Comparison of ENCODE assay signal across 13 cellular contexts in genomic region chr12:89864419-89864818, GRCh38.
A peak's percentile ranks its signal among the peaks of the same experiment; 100 is the strongest.
DNase-seq lines count a peak whose midpoint lies in the region; ATAC-seq and TF ChIP-seq lines count a peak whose summit lies in the region.
"Had no signal": no experiment of that assay in that cellular context is flagged by ENCODE, and none has a peak within 500 bp of the region (broad histone marks: within the 10 kb centered on the region; RNA-seq: fewer than 3 reads in every experiment).

No MANE protein-coding gene starts in this region.

- intact Hi-C loops in naive thymus-derived CD4-positive, alpha-beta T cell (cut with micrococcal nuclease) = loop anchor here (5.0 to 10.0 kb wide), 9 partner anchors 37 to 1722 kb away; partner anchors contain the start of genes DUSP6 (in 2 of the 2), CEP290 (in 1 of the 2) and TMTC3 (in 1 of the 2)

- CTCF ChIA-PET in naive thymus-derived CD4-positive, alpha-beta T cell (lab: Charles Lee) = interaction anchor here (1.0 kb wide), 1 partner anchor 9 kb away, joined by 3 read pairs; no protein-coding TSS in a partner anchor

- H3K79me2 ChIP-seq in MM.1S (ENCODE audit: low read length) = no peaks in the 10 kb centered on the region

- H3K4me2 ChIP-seq in MM.1S (ENCODE audit: low read depth, low read length) = no peak overlapping the region

- H3K4me3 Mint-ChIP-seq in activated naive CD8-positive, alpha-beta T cell treated with anti-CD3 and anti-CD28 coated beads, Interleukin-2, amount 10 ng/mL, durations not matched to agents 7 days and 5 days = no peak overlapping the region
- peak overlapping the region; percentile 3 to 85 (median 55) for H3K4me3 Mint-ChIP-seq in naive thymus-derived CD4-positive, alpha-beta T cell
- H3K4me3 Mint-ChIP-seq: endodermal cell had no signal

- TF ChIP-seq CTCF in MM.1S (IDR thresholded peaks at IDR 0.05; ENCODE audit: low read length) = no peak

- H3K9me2 ChIP-seq in MM.1S (replicated peaks; ENCODE audit: insufficient read depth, low read length) = no peaks in the 10 kb centered on the region

- H3K27ac Mint-ChIP-seq in activated naive CD8-positive, alpha-beta T cell treated with anti-CD3 and anti-CD28 coated beads, Interleukin-2, amount 10 ng/mL, durations not matched to agents 7 days and 5 days = peak overlapping the region; percentile 51
- H3K27ac Mint-ChIP-seq in naive thymus-derived CD4-positive, alpha-beta T cell = peak overlapping the region; percentile 85 to 99 (median 97)
- H3K27ac Mint-ChIP-seq: endodermal cell had no signal

- ATAC-seq in activated naive CD8-positive, alpha-beta T cell treated with anti-CD3 and anti-CD28 coated beads, Interleukin-2, amount 10 ng/mL, durations not matched to agents 7 days and 5 days (ENCODE audit: low read depth) = no peak
- no peak for ATAC-seq in naive thymus-derived CD4-positive, alpha-beta T cell
- ATAC-seq in esophagus mucosa = no peak
- ATAC-seq: Right ventricle myocardium inferior had no signal

- H3K9ac ChIP-seq in MM.1S (ENCODE audit: low read length) = no peak overlapping the region; the same call in 1 of the 2 replicates

- no peaks in the 10 kb centered on the region for H3K27me3 ChIP-seq in MM.1S (replicated peaks; ENCODE audit: insufficient read depth, low read length)
- no peaks in the 10 kb centered on the region for H3K27me3 ChIP-seq in naive thymus-derived CD4-positive, alpha-beta T cell (ENCODE audit: control insufficient read depth in 2 of 2, insufficient read depth in 2 of 2, low read length in 2 of 2)
- H3K27me3 ChIP-seq: brain microvascular endothelial cell had no signal

- peaks cover 6% of the 10 kb centered on the region for H3K9me3 Mint-ChIP-seq in activated naive CD8-positive, alpha-beta T cell treated with anti-CD3 and anti-CD28 coated beads, Interleukin-2, amount 10 ng/mL, durations not matched to agents 7 days and 5 days
- peaks cover 0 to 20% (median 4%) of the 10 kb centered on the region in 11 donors for H3K9me3 Mint-ChIP-seq in naive thymus-derived CD4-positive, alpha-beta T cell

- peaks cover 16% of the 10 kb centered on the region for H3K36me3 Mint-ChIP-seq in activated naive CD8-positive, alpha-beta T cell treated with anti-CD3 and anti-CD28 coated beads, Interleukin-2, amount 10 ng/mL, durations not matched to agents 7 days and 5 days
- peaks cover 0 to 28% (median 0%) of the 10 kb centered on the region in 5 donors for H3K36me3 Mint-ChIP-seq in naive thymus-derived CD4-positive, alpha-beta T cell

- no peaks in the 10 kb centered on the region for H3K27me3 Mint-ChIP-seq in activated naive CD8-positive, alpha-beta T cell treated with anti-CD3 and anti-CD28 coated beads, Interleukin-2, amount 10 ng/mL, durations not matched to agents 7 days and 5 days
- no peaks in the 10 kb centered on the region for H3K27me3 Mint-ChIP-seq in naive thymus-derived CD4-positive, alpha-beta T cell

- peak overlapping the region; percentile 75; the same call in 1 of the 2 replicates for H3K27ac ChIP-seq in MM.1S (ENCODE audit: low read length)
- H3K27ac ChIP-seq in naive thymus-derived CD4-positive, alpha-beta T cell (ENCODE audit: low read depth, low read length) = peak overlapping the region; percentile 87
- H3K27ac ChIP-seq: 22Rv1, brain microvascular endothelial cell had no signal

- H3K4me1 Mint-ChIP-seq in activated naive CD8-positive, alpha-beta T cell treated with anti-CD3 and anti-CD28 coated beads, Interleukin-2, amount 10 ng/mL, durations not matched to agents 7 days and 5 days = peaks cover 29% of the 10 kb centered on the region
- H3K4me1 Mint-ChIP-seq in naive thymus-derived CD4-positive, alpha-beta T cell = peaks cover 32 to 57% (median 36%) of the 10 kb centered on the region in 7 donors

- no peak overlapping the region for H2AFZ ChIP-seq in MM.1S (ENCODE audit: low read length)

- H3K36me3 ChIP-seq in MM.1S (replicated peaks; ENCODE audit: insufficient read depth, low read length) = no peaks in the 10 kb centered on the region
- H3K36me3 ChIP-seq in naive thymus-derived CD4-positive, alpha-beta T cell (ENCODE audit: control insufficient read depth in 2 of 3, insufficient read depth in 3 of 3, low read length in 3 of 3) = no peaks in the 10 kb centered on the region
- H3K36me3 ChIP-seq: brain microvascular endothelial cell had no signal

- H3K9me3 ChIP-seq in MM.1S (replicated peaks; ENCODE audit: insufficient read depth, low read length) = no peaks in the 10 kb centered on the region
- no peaks in the 10 kb centered on the region for H3K9me3 ChIP-seq in naive thymus-derived CD4-positive, alpha-beta T cell (ENCODE audit: control insufficient read depth in 2 of 3, low read length in 3 of 3)

- peaks cover 4% of the 10 kb centered on the region; the same call in 1 of the 2 replicates for H3F3A ChIP-seq in MM.1S (ENCODE audit: insufficient read depth, low read length)

- DNase-seq in DMS153 (lab: John Stamatoyannopoulos, UW) (peak; percentile 11), DMS153 treated with DMSO at 0.1 percent for 48 hours (lab: John Stamatoyannopoulos, UW; ENCODE audit: unreplicated experiment) (no peak), MM.1S (no peak), NCI-H1092 treated with DMSO at 0.1 percent for 48 hours (lab: John Stamatoyannopoulos, UW) (no peak), NCI-H1105 (lab: John Stamatoyannopoulos, UW) (no peak)
- DNase-seq in activated naive CD8-positive, alpha-beta T cell treated with anti-CD3 and anti-CD28 coated beads, Interleukin-2, amount 10 ng/mL, durations not matched to agents 7 days and 5 days = no peak
- no peak for DNase-seq in naive thymus-derived CD4-positive, alpha-beta T cell
- DNase-seq: brain microvascular endothelial cell, endodermal cell, left cardiac atrium had no signal

- H3K4me3 ChIP-seq in MM.1S (ENCODE audit: low read length) = no peak overlapping the region
- H3K4me3 ChIP-seq in naive thymus-derived CD4-positive, alpha-beta T cell (ENCODE audit: low read length) = no peak overlapping the region

- peaks cover 24% of the 10 kb centered on the region for H3K4me1 ChIP-seq in MM.1S (ENCODE audit: low read length)
- H3K4me1 ChIP-seq in naive thymus-derived CD4-positive, alpha-beta T cell (ENCODE audit: control insufficient read depth in 2 of 2, insufficient read depth in 2 of 2, low read length in 2 of 2) = peaks cover 23 to 30% of the 10 kb centered on the region in 2 donors

- no peaks in the 10 kb centered on the region for H4K20me1 ChIP-seq in MM.1S (ENCODE audit: insufficient read depth, low read length)

- POLR2A ChIA-PET in activated naive CD8-positive, alpha-beta T cell treated with anti-CD3 and anti-CD28 coated beads, Interleukin-2, amount 10 ng/mL, durations not matched to agents 7 days and 5 days (lab: Charles Lee) = interaction anchor here (1.0 to 2.2 kb wide), 4 partner anchors 16 to 155 kb away, joined by 3 to 28 read pairs (median 5); partner anchors contain the start of gene ATP2B1
- POLR2A ChIA-PET in naive thymus-derived CD4-positive, alpha-beta T cell (lab: Charles Lee) = interaction anchor here (0.7 to 3.1 kb wide), 12 partner anchors 7 to 180 kb away, joined by 3 to 26 read pairs (median 5); partner anchors contain the start of gene ATP2B1
